8 cellular contexts compared by ENCODE assay signal in the genomic region with DNA sequence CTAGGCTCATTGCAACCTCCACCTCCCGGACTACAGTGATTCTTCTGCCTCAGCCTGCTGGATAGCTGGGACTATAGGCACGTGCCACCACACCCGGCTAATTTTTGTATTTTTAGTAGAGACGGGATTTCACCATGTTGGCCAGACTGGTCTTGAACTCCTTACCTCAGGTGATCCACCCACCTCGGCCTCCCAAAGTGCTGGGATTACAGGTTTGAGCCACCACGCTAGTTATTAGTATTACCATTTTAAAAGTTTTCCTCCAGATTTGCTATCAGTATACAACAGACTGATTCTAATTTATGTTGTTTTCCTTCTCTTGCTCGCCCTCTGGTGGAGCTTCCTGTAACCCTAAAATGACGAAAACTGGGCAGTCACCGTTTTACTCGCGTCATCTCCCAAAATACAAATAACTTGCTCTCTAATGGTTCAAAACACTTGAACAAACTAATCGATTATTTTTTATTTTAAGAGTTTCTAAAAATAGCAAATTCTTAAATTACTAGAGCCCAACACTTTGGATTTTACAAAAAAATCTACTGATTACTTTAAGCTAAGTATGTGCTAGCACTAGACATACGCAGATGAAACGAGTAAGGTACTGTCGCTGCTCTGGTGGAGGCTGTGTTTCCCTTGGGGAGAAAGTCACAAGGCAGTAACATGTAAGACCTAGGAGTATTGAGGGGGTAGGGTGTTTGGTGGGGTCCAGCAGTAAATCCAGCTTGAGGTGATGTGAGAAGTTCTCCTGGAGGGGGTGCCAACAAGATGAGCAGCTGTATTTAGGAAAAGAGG.
DNase-seq lines count a peak whose midpoint lies in the region; ATAC-seq and TF ChIP-seq lines count a peak whose summit lies in the region.

No MANE protein-coding gene starts in this region.

- no peak for TF ChIP-seq EP300 in sigmoid colon (IDR thresholded peaks at IDR 0.05)

- TF ChIP-seq CTCF in DND-41 (IDR thresholded peaks at IDR 0.05; ENCODE audit: borderline replicate concordance, extremely low read depth, low read length, poor library complexity, severe bottlenecking) (peak; percentile 79), KMS-11 (conservative IDR thresholded peaks at IDR 0.05; ENCODE audit: low read depth, low read length) (peak; percentile 76), sigmoid colon (IDR thresholded peaks at IDR 0.05) (peak in 3 of 4 experiments; percentile 48 to 67 (median 59))

- H3K9me3 ChIP-seq in DND-41 (ENCODE audit: insufficient read depth, low read length, severe bottlenecking) (no peaks in the 10 kb centered on the region), sigmoid colon (no peaks in the 10 kb centered on the region)

- H3K4me1 ChIP-seq in DND-41 (ENCODE audit: insufficient read depth, low read length) (no peaks in the 10 kb centered on the region), KMS-11 (ENCODE audit: low read depth, poor library complexity, severe bottlenecking) (no peaks in the 10 kb centered on the region), sigmoid colon (no peaks in the 10 kb centered on the region)

- H4K20me1 ChIP-seq in DND-41 (ENCODE audit: insufficient read depth, low read length), result no peaks in the 10 kb centered on the region
- 0 out of 2 replicates have a peak, but pooled peaks cover 11% of the 10 kb centered on the region for H4K20me1 ChIP-seq in KMS-11 (ENCODE audit: insufficient read depth)

- H2AFZ ChIP-seq in DND-41 (ENCODE audit: low read depth, low read length) (no peak overlapping the region), KMS-11 (ENCODE audit: low read depth) (no peak overlapping the region)

- no peaks in the 10 kb centered on the region for H3K27me3 Mint-ChIP-seq in activated naive CD8-positive, alpha-beta T cell treated with anti-CD3 and anti-CD28 coated beads, Interleukin-2, amount 50 U/mL, for 24 hours

- H3K4me2 ChIP-seq in DND-41 (ENCODE audit: insufficient read depth, low read length), result peak overlapping the region; percentile 19; the same call in 1 of the 2 replicates
- H3K4me2 ChIP-seq in KMS-11, result no peak overlapping the region

- DNase-seq in DND-41 (peak; percentile 66), T follicular helper cell (ENCODE audit: low read depth) (peak; percentile 58), left ventricle myocardium superior (peak; percentile 32), sigmoid colon (peak; percentile 73)
- peak; percentile 68 for DNase-seq in activated naive CD8-positive, alpha-beta T cell treated with anti-CD3 and anti-CD28 coated beads, Interleukin-2, amount 50 U/mL, for 24 hours

- intact Hi-C loops in left ventricle myocardium superior (cut with micrococcal nuclease), result loop anchor here (10.0 kb wide), 1 partner anchor 103 kb away; no protein-coding TSS in a partner anchor
- intact Hi-C loops in sigmoid colon (cut with DNase I), result loop anchor here (5.0 kb wide), 1 partner anchor 50 kb away; no protein-coding TSS in a partner anchor

- H3K27ac ChIP-seq in DND-41 (ENCODE audit: low read length) (no peak overlapping the region), KMS-11 (no peak overlapping the region), sigmoid colon (peak overlapping the region in 2 of 4 donors; percentile 43 to 44)

- peak overlapping the region; percentile 21 for H3K4me3 Mint-ChIP-seq in activated naive CD8-positive, alpha-beta T cell treated with anti-CD3 and anti-CD28 coated beads, Interleukin-2, amount 50 U/mL, for 24 hours

- 14 to 25% methylated on average over 15 of the region's 15 CpGs for WGBS in sigmoid colon, 2 donors

- peaks cover 18% of the 10 kb centered on the region for H3K4me1 Mint-ChIP-seq in activated naive CD8-positive, alpha-beta T cell treated with anti-CD3 and anti-CD28 coated beads, Interleukin-2, amount 50 U/mL, for 24 hours

- ATAC-seq in DND-41 (ENCODE audit: insufficient read depth, low read depth) (peak; percentile 76), GM21529 (IDR thresholded peaks at IDR 0.05; ENCODE audit: unreplicated experiment) (peak; percentile 71), left ventricle myocardium superior (peak; percentile 80), HG03097 (IDR thresholded peaks at IDR 0.05; ENCODE audit: low FRiP score, unreplicated experiment) (no peak)
- peak; percentile 82 for ATAC-seq in activated naive CD8-positive, alpha-beta T cell treated with anti-CD3 and anti-CD28 coated beads, Interleukin-2, amount 50 U/mL, for 24 hours

- H3K27ac Mint-ChIP-seq in activated naive CD8-positive, alpha-beta T cell treated with anti-CD3 and anti-CD28 coated beads, Interleukin-2, amount 50 U/mL, for 24 hours, result peak overlapping the region; percentile 41

- H3K9me3 Mint-ChIP-seq in activated naive CD8-positive, alpha-beta T cell treated with anti-CD3 and anti-CD28 coated beads, Interleukin-2, amount 50 U/mL, for 24 hours, result no peaks in the 10 kb centered on the region

- H3K4me3 ChIP-seq in DND-41 (ENCODE audit: low read depth in 1 of 2, low read length in 2 of 2) (no peak overlapping the region), KMS-11 (IDR thresholded peaks at IDR 0.05; ENCODE audit: insufficient read depth, low read depth, low read length) (no peak overlapping the region), sigmoid colon (peak overlapping the region in 3 of 4 donors; percentile 8 to 16 (median 15))

- H3K79me2 ChIP-seq in DND-41 (ENCODE audit: insufficient read depth, low read length), result no peaks in the 10 kb centered on the region
- H3K79me2 ChIP-seq in KMS-11 (ENCODE audit: insufficient read depth, low read depth), result no peaks in the 10 kb centered on the region

- no peaks in the 10 kb centered on the region for H3K36me3 ChIP-seq in DND-41 (ENCODE audit: insufficient read depth, low read length)
- no peaks in the 10 kb centered on the region for H3K36me3 ChIP-seq in KMS-11 (ENCODE audit: insufficient read depth)
- H3K36me3 ChIP-seq in sigmoid colon, result no peaks in the 10 kb centered on the region

- H3K9ac ChIP-seq in DND-41 (ENCODE audit: low read depth, low read length) (no peak overlapping the region), KMS-11 (no peak overlapping the region)

- no peak for TF ChIP-seq POLR2A in sigmoid colon (IDR thresholded peaks at IDR 0.05)

- H3K36me3 Mint-ChIP-seq in activated naive CD8-positive, alpha-beta T cell treated with anti-CD3 and anti-CD28 coated beads, Interleukin-2, amount 50 U/mL, for 24 hours (ENCODE audit: low read depth), result peaks cover under 1% of the 10 kb centered on the region

- no peaks in the 10 kb centered on the region for H3K27me3 ChIP-seq in DND-41 (ENCODE audit: insufficient read depth, low read length, poor library complexity)
- H3K27me3 ChIP-seq in KMS-11 (ENCODE audit: insufficient read depth, low read depth), result no peaks in the 10 kb centered on the region
- no peaks in the 10 kb centered on the region for H3K27me3 ChIP-seq in sigmoid colon

Comparison
In these comparisons a context has a peak if more than half of its experiments do, and no peak if none do; other contexts are left out.
1. H3K4me3 ChIP-seq: peak in sigmoid colon (3 of 4); none in DND-41 (0 of 2) and KMS-11 (single experiment).
2. Peak in every context shown above with its lines, with median percentiles within 50 percentile points of each other: DNase-seq and CTCF ChIP-seq.